In genomic region chr2:12155308-12156061, GRCh38 we compare ENCODE assay signal across 10 cellular contexts.
DNase-seq lines count a peak whose midpoint lies in the region; ATAC-seq, FAIRE-seq and TF ChIP-seq lines count a peak whose summit lies in the region.
"Had no signal": no experiment of that assay in that cellular context is flagged by ENCODE, and none has a peak within 500 bp of the region (broad histone marks: within the 10 kb centered on the region; RNA-seq: fewer than 3 reads in every experiment).

No MANE protein-coding gene starts in this region.

- H3K4me2 ChIP-seq in astrocyte (ENCODE audit: low read length) = peak overlapping the region; percentile 58

- H3K9ac ChIP-seq in astrocyte (ENCODE audit: low read length) = no peak overlapping the region

- intact Hi-C loops in CD8-positive, alpha-beta T cell (cut with DNase I, micrococcal nuclease) = no loop called here

- peak; percentile 21 for DNase-seq in DMS53 (lab: John Stamatoyannopoulos, UW)
- DNase-seq in DMS53 treated with DMSO at 0.1 percent for 48 hours (lab: John Stamatoyannopoulos, UW; ENCODE audit: unreplicated experiment) = no peak
- DNase-seq in astrocyte (ENCODE audit: low read depth) = peak; percentile 87
- DNase-seq in hepatic stellate cell (ENCODE audit: low spot score) = peak; percentile 65
- DNase-seq in upper lobe of left lung = peak in 1 of 2 donors; percentile 38
- no peak for DNase-seq in CD8-positive, alpha-beta T cell
- no peak for DNase-seq in NCI-H1694 (lab: John Stamatoyannopoulos, UW)

- H4K20me1 ChIP-seq in astrocyte (ENCODE audit: insufficient read depth, low read length) = no peaks in the 10 kb centered on the region

- POLR2A ChIA-PET in CD8-positive, alpha-beta T cell (lab: Charles Lee) = no interaction called here

- 43 to 49% methylated on average over 6 of the region's 6 CpGs for WGBS in upper lobe of left lung, 2 donors

- H2AFZ ChIP-seq in astrocyte (ENCODE audit: low read depth, low read length) = no peak overlapping the region

- no peak overlapping the region for H3K27ac Mint-ChIP-seq in astrocyte (ENCODE audit: unreplicated experiment)
- H3K27ac Mint-ChIP-seq in CD8-positive, alpha-beta T cell = no peak overlapping the region

- H3K36me3 ChIP-seq in astrocyte (ENCODE audit: insufficient read depth, low read length) (no peaks in the 10 kb centered on the region), upper lobe of left lung (no peaks in the 10 kb centered on the region)
- H3K36me3 ChIP-seq in CD8-positive, alpha-beta T cell (ENCODE audit: insufficient read depth, low read length) = no peaks in the 10 kb centered on the region

- peak; percentile 53 to 91 for ATAC-seq in upper lobe of left lung (ENCODE audit: low FRiP score in 2 of 2)
- no peak for ATAC-seq in CD8-positive, alpha-beta T cell
- no peak for ATAC-seq in GM21515 (IDR thresholded peaks at IDR 0.05; ENCODE audit: unreplicated experiment)

- H3K79me2 ChIP-seq in astrocyte (ENCODE audit: insufficient read depth, low read length) = no peaks in the 10 kb centered on the region

- peak in 1 of 4 donors; percentile 50 for TF ChIP-seq EP300 in upper lobe of left lung (IDR thresholded peaks at IDR 0.05)

- H3K9me3 Mint-ChIP-seq in astrocyte (ENCODE audit: unreplicated experiment) = no peaks in the 10 kb centered on the region
- no peaks in the 10 kb centered on the region for H3K9me3 Mint-ChIP-seq in CD8-positive, alpha-beta T cell

- no peak for TF ChIP-seq POLR2A in upper lobe of left lung (IDR thresholded peaks at IDR 0.05)

- H3K4me1 ChIP-seq in astrocyte (ENCODE audit: insufficient read depth, low read length) (peaks cover 14% of the 10 kb centered on the region), upper lobe of left lung (peaks cover 9 to 25% (median 11%) of the 10 kb centered on the region in 4 donors)
- H3K4me1 ChIP-seq in CD8-positive, alpha-beta T cell (ENCODE audit: insufficient read depth, low read length) = no peaks in the 10 kb centered on the region

- H3K27me3 Mint-ChIP-seq in astrocyte (ENCODE audit: low read depth, unreplicated experiment) = no peaks in the 10 kb centered on the region
- no peaks in the 10 kb centered on the region for H3K27me3 Mint-ChIP-seq in CD8-positive, alpha-beta T cell (ENCODE audit: low read depth)

- CTCF ChIA-PET in CD8-positive, alpha-beta T cell (lab: Charles Lee) = interaction anchor here (2.3 kb wide), 1 partner anchor 10 kb away, joined by 5 read pairs; no protein-coding TSS in a partner anchor

- H3K27ac ChIP-seq in astrocyte (ENCODE audit: low read depth, low read length) (no peak overlapping the region), upper lobe of left lung (peak overlapping the region in 3 of 4 donors; percentile 7 to 46 (median 22))
- no peak overlapping the region for H3K27ac ChIP-seq in CD8-positive, alpha-beta T cell (ENCODE audit: low read depth, low read length)
- H3K27ac ChIP-seq: 22Rv1 had no signal

- H3K36me3 Mint-ChIP-seq in astrocyte (ENCODE audit: low read depth, unreplicated experiment) = no peaks in the 10 kb centered on the region
- H3K36me3 Mint-ChIP-seq in CD8-positive, alpha-beta T cell = no peaks in the 10 kb centered on the region

- peak; percentile 63 for FAIRE-seq in astrocyte (lab: Jason Lieb, UNC)
- FAIRE-seq: colon had no signal

- no peak overlapping the region for H3K4me3 ChIP-seq in astrocyte (ENCODE audit: insufficient read depth, low read depth, low read length)
- no peak overlapping the region for H3K4me3 ChIP-seq in upper lobe of left lung
- no peak overlapping the region for H3K4me3 ChIP-seq in CD8-positive, alpha-beta T cell (ENCODE audit: low read depth, low read length)

- no peak for TF ChIP-seq CTCF in astrocyte (IDR thresholded peaks at IDR 0.05; ENCODE audit: insufficient read depth, low read depth, low read length)
- TF ChIP-seq CTCF in upper lobe of left lung (IDR thresholded peaks at IDR 0.05) = no peak
- no peak for TF ChIP-seq CTCF in CD8-positive, alpha-beta T cell (IDR thresholded peaks at IDR 0.05)

- H3K27me3 ChIP-seq in astrocyte (ENCODE audit: insufficient read depth, low read length) (no peaks in the 10 kb centered on the region), upper lobe of left lung (no peaks in the 10 kb centered on the region)
- no peaks in the 10 kb centered on the region for H3K27me3 ChIP-seq in CD8-positive, alpha-beta T cell (ENCODE audit: insufficient read depth, low read length)

- peaks cover 17% of the 10 kb centered on the region for H3K4me1 Mint-ChIP-seq in astrocyte (ENCODE audit: low read depth, unreplicated experiment)
- no peaks in the 10 kb centered on the region for H3K4me1 Mint-ChIP-seq in CD8-positive, alpha-beta T cell (ENCODE audit: low read depth)

- no peak overlapping the region for H3K4me3 Mint-ChIP-seq in astrocyte (ENCODE audit: unreplicated experiment)
- no peak overlapping the region for H3K4me3 Mint-ChIP-seq in CD8-positive, alpha-beta T cell

- H3K9me3 ChIP-seq in astrocyte (ENCODE audit: insufficient read depth, low read depth, low read length) = no peaks in the 10 kb centered on the region
- H3K9me3 ChIP-seq in upper lobe of left lung = no peaks in the 10 kb centered on the region
- H3K9me3 ChIP-seq in CD8-positive, alpha-beta T cell (ENCODE audit: low read length) = no peaks in the 10 kb centered on the region

Comparison
In these comparisons a context has a peak if more than half of its experiments do, and no peak if none do; other contexts are left out.
1. DNase-seq: peak in DMS53 (single experiment), astrocyte (single experiment) and hepatic stellate cell (single experiment); none in DMS53 treated with DMSO at 0.1 percent for 48 hours (single experiment), CD8-positive, alpha-beta T cell (0 of 7) and NCI-H1694 (single experiment).
2. H3K27ac ChIP-seq: peak in upper lobe of left lung (3 of 4); none in astrocyte (single experiment) and CD8-positive, alpha-beta T cell (single experiment).
3. ATAC-seq: peak in upper lobe of left lung (2 of 2); none in CD8-positive, alpha-beta T cell (single experiment) and GM21515 (single experiment).